In genomic region chr6:43695078-43695966, GRCh38 we compare ENCODE assay signal across 9 cellular contexts. TPM values are rescaled to one million over a fixed set of nuclear protein-coding genes. Genes with fewer than 3 reads are reported as not detected.
DNase-seq lines count a peak whose midpoint lies in the region; ATAC-seq and TF ChIP-seq lines count a peak whose summit lies in the region.
"Had no signal": no experiment of that assay in that cellular context is flagged by ENCODE, and none has a peak within 500 bp of the region (broad histone marks: within the 10 kb centered on the region; RNA-seq: fewer than 3 reads in every experiment).

No MANE protein-coding gene starts in this region.

- no peaks in the 10 kb centered on the region for H3K9me3 ChIP-seq in HUES64 (ENCODE audit: insufficient read depth, low read depth, low read length)
- H3K9me3 ChIP-seq in iPS-15b (ENCODE audit: control insufficient read depth, insufficient read depth, low read length), result no peaks in the 10 kb centered on the region
- H3K9me3 ChIP-seq in gastrocnemius medialis, result no peaks in the 10 kb centered on the region

- H3K9ac ChIP-seq in HUES64 (ENCODE audit: low read depth, low read length), result 0 out of 2 replicates have a peak overlapping the region, but pooled peaks have one; percentile 10
- peak overlapping the region; percentile 37 for H3K9ac ChIP-seq in iPS-15b (ENCODE audit: low read depth, low read length)

- H3K36me3 ChIP-seq in HUES64 (ENCODE audit: insufficient read depth, low read length), result no peaks in the 10 kb centered on the region
- H3K36me3 ChIP-seq in iPS-15b (ENCODE audit: control insufficient read depth, insufficient read depth, low read length), result no peaks in the 10 kb centered on the region
- H3K36me3 ChIP-seq in gastrocnemius medialis, result no peaks in the 10 kb centered on the region

- no peaks in the 10 kb centered on the region for H3K27me3 ChIP-seq in HUES64 (ENCODE audit: insufficient read depth, low read length)
- no peaks in the 10 kb centered on the region for H3K27me3 ChIP-seq in iPS-15b (ENCODE audit: control insufficient read depth, insufficient read depth, low read length)
- H3K27me3 ChIP-seq in gastrocnemius medialis, result no peaks in the 10 kb centered on the region

- H3K4me1 ChIP-seq in HUES64 (ENCODE audit: insufficient read depth, low read length) (peaks cover 36% of the 10 kb centered on the region), iPS-15b (ENCODE audit: control insufficient read depth, insufficient read depth, low read length) (peaks cover 29% of the 10 kb centered on the region), gastrocnemius medialis (peaks cover 17 to 39% of the 10 kb centered on the region in 2 donors)

- WGBS in HUES64, result 61% methylated on average over 12 of the region's 12 CpGs

- H3K4me3 ChIP-seq in HUES64 (ENCODE audit: low read length) (no peak overlapping the region), iPS-15b (ENCODE audit: low read depth, low read length) (no peak overlapping the region), gastrocnemius medialis (no peak overlapping the region)

- TF ChIP-seq POLR2A in gastrocnemius medialis (IDR thresholded peaks at IDR 0.05), result no peak

- DNase-seq in NCI-H524 treated with DMSO at 0.1 percent for 48 hours (lab: John Stamatoyannopoulos, UW), result peak; percentile 94
- DNase-seq in gastrocnemius medialis, result peak in 1 of 2 donors; percentile 53
- DNase-seq in SW 1271 (lab: John Stamatoyannopoulos, UW), result no peak
- DNase-seq in NCI-H526 (lab: John Stamatoyannopoulos, UW), result no peak
- no peak for DNase-seq in GOT3 (lab: John Stamatoyannopoulos, UW)
- DNase-seq: activated CD4-positive, CD25-positive, alpha-beta regulatory T cell; cortex of kidney had no signal

- peak in 1 of 2 donors; percentile 72 for ATAC-seq in gastrocnemius medialis

- in situ Hi-C loops in gastrocnemius medialis (cut with MboI; ENCODE audit: low sequenced_read_pairs in 4 of 4), result no loop called here

- intact Hi-C loops in gastrocnemius medialis (cut with DNase I; ENCODE audit: low total_unique reads), result no loop called here

- H3K27ac ChIP-seq in HUES64 (ENCODE audit: low read depth, low read length) (peak overlapping the region; percentile 61; the same call in 1 of the 2 replicates), gastrocnemius medialis (peak overlapping the region; percentile 45 to 76 (median 60))

- TF ChIP-seq CTCF in gastrocnemius medialis (IDR thresholded peaks at IDR 0.05 in 4 of 5, conservative IDR thresholded peaks at IDR 0.05 in 1 of 5), result no peak

RNA-seq across cellular contexts. Expression of gene MRPS18A, which starts 7.7 kb away (rescaled TPM):
- 55.7 TPM for polyA plus RNA-seq in HUES64 (2013, experiment 1 of 2)
- polyA plus RNA-seq in HUES64 (2013, experiment 2 of 2), result 57.9 TPM
- 100 to 1,000 TPM; 161 to 171 (median 168) TPM for total RNA-seq in gastrocnemius medialis

RNA-seq across cellular contexts. Expression of gene RSPH9, which starts 50.5 kb away (rescaled TPM):
- 0.25 TPM for polyA plus RNA-seq in HUES64 (2013, experiment 1 of 2)
- 0.57 TPM for polyA plus RNA-seq in HUES64 (2013, experiment 2 of 2)
- under 1 TPM in 1 of 4 donors, not detected in 3; 0.09 TPM for total RNA-seq in gastrocnemius medialis

RNA-seq across cellular contexts. Expression of gene MAD2L1BP, which starts 59.7 kb away (rescaled TPM):
- 33.7 TPM for polyA plus RNA-seq in HUES64 (2013, experiment 1 of 2)
- polyA plus RNA-seq in HUES64 (2013, experiment 2 of 2), result 36.1 TPM
- 10 to 100 TPM; 25.1 to 55.4 (median 25.2) TPM for total RNA-seq in gastrocnemius medialis
